27 cellular contexts compared by ENCODE assay signal in genomic region chr3:197171481-197172067, GRCh38.
DNase-seq lines count a peak whose midpoint lies in the region; ATAC-seq and TF ChIP-seq lines count a peak whose summit lies in the region.
"Had no signal": no experiment of that assay in that cellular context is flagged by ENCODE, and none has a peak within 500 bp of the region (broad histone marks: within the 10 kb centered on the region; RNA-seq: fewer than 3 reads in every experiment).

No MANE protein-coding gene starts in this region.

- no peaks in the 10 kb centered on the region for H3K27me3 Mint-ChIP-seq in chondrocyte (ENCODE audit: low read depth)
- no peaks in the 10 kb centered on the region for H3K27me3 Mint-ChIP-seq in osteocyte (ENCODE audit: unreplicated experiment)
- H3K27me3 Mint-ChIP-seq: effector memory CD8-positive, alpha-beta T cell; stimulated activated naive CD8-positive, alpha-beta T cell treated with anti-CD3 and anti-CD28 coated beads, Interleukin-15, amount 100 ng/mL, for 72 hours; T-cell had no signal

- H3K9ac ChIP-seq in GM23248, result no peak overlapping the region

- H3K4me1 Mint-ChIP-seq in chondrocyte (ENCODE audit: low read depth) (peaks cover 49% of the 10 kb centered on the region), osteocyte (ENCODE audit: unreplicated experiment) (peaks cover 33% of the 10 kb centered on the region)
- H3K4me1 Mint-ChIP-seq: stimulated activated naive CD8-positive, alpha-beta T cell treated with anti-CD3 and anti-CD28 coated beads, Interleukin-15, amount 100 ng/mL, for 72 hours had no signal

- H3K27ac Mint-ChIP-seq in chondrocyte (ENCODE audit: unreplicated experiment) (peak overlapping the region; percentile 87), osteocyte (ENCODE audit: unreplicated experiment) (peak overlapping the region; percentile 62)
- H3K27ac Mint-ChIP-seq: activated CD8-positive, alpha-beta T cell treated with anti-CD3 and anti-CD28 coated beads, Interleukin-2, amount 10 ng/mL, durations not matched to agents 7 days and 5 days; stimulated activated naive CD8-positive, alpha-beta T cell treated with anti-CD3 and anti-CD28 coated beads, Interleukin-15, amount 100 ng/mL, for 72 hours; T-cell had no signal

- H3K4me2 ChIP-seq in GM23248 (ENCODE audit: unreplicated experiment), result no peak overlapping the region

- H3K27me3 ChIP-seq in GM23248 (replicated peaks; ENCODE audit: insufficient read depth), result no peaks in the 10 kb centered on the region
- H3K27me3 ChIP-seq: brain microvascular endothelial cell, colonic mucosa, sigmoid colon, tibial artery had no signal

- DNase-seq in GM23248, result peak; percentile 49
- peak; percentile 96 for DNase-seq in SK-N-DZ (ENCODE audit: low spot score)
- no peak for DNase-seq in chondrocyte (ENCODE audit: low spot score)
- DNase-seq in osteocyte (ENCODE audit: extremely low spot score, unreplicated experiment), result no peak
- DNase-seq: activated CD4-positive, CD25-positive, alpha-beta regulatory T cell treated with anti-CD3 and anti-CD28 coated beads, Interleukin-2, amount 50 U/mL, for 72 hours; activated CD8-positive, alpha-beta T cell treated with anti-CD3 and anti-CD28 coated beads, Interleukin-2, amount 10 ng/mL, durations not matched to agents 7 days and 5 days; activated effector memory CD4-positive, alpha-beta T cell treated with Interleukin-2 at 50 U/mL for 16 hours; activated T-cell treated with anti-CD3 and anti-CD28 coated beads for 4 hours; brain microvascular endothelial cell; colonic mucosa; DMS 273 treated with DMSO at 0.1 percent for 48 hours; effector memory CD8-positive, alpha-beta T cell; NCI-H1105; NCI-H2029; NCI-H69; posterior cingulate gyrus; sigmoid colon; stimulated activated CD4-positive, alpha-beta T cell treated with anti-CD3 and anti-CD28 coated beads, Interleukin-15, amount 100 ng/mL, for 24 hours; stimulated activated naive CD8-positive, alpha-beta T cell treated with anti-CD3 and anti-CD28 coated beads, Interleukin-15, amount 100 ng/mL, for 72 hours; T-cell; tibial artery had no signal

- in situ Hi-C loops in GM23248 (cut with MboI), result no loop called here

- peaks cover 5% of the 10 kb centered on the region; the same call in 1 of the 2 replicates for H3F3A ChIP-seq in GM23248 (ENCODE audit: insufficient read depth)

- no peak overlapping the region for H2AFZ ChIP-seq in GM23248

- no peaks in the 10 kb centered on the region for H4K20me1 ChIP-seq in GM23248 (ENCODE audit: insufficient read depth)

- peaks cover 5% of the 10 kb centered on the region for H3K36me3 Mint-ChIP-seq in chondrocyte (ENCODE audit: low read depth)
- H3K36me3 Mint-ChIP-seq in osteocyte (ENCODE audit: unreplicated experiment), result peaks cover 4% of the 10 kb centered on the region

- WGBS in GM23248 (ENCODE audit: low coverage in 1 of 2, low lambda C conversion rate in 2 of 2, missing lambda C conversion rate in 2 of 2), 2 experiments, result 78 to 93% methylated on average over 1 of the region's 1 CpG

- no peaks in the 10 kb centered on the region for H3K9me2 ChIP-seq in GM23248 (ENCODE audit: insufficient read depth)

- H3K27ac ChIP-seq in GM23248, result no peak overlapping the region
- H3K27ac ChIP-seq: brain microvascular endothelial cell, colonic mucosa, sigmoid colon, tibial artery had no signal

- H3K9me3 Mint-ChIP-seq in chondrocyte (ENCODE audit: low read depth), result no peaks in the 10 kb centered on the region
- H3K9me3 Mint-ChIP-seq in osteocyte (ENCODE audit: unreplicated experiment), result no peaks in the 10 kb centered on the region
- H3K9me3 Mint-ChIP-seq: effector memory CD8-positive, alpha-beta T cell; neural crest cell; stimulated activated naive CD8-positive, alpha-beta T cell treated with anti-CD3 and anti-CD28 coated beads, Interleukin-15, amount 100 ng/mL, for 72 hours; T-cell had no signal

- no peaks in the 10 kb centered on the region for H3K36me3 ChIP-seq in GM23248 (ENCODE audit: low read depth)
- H3K36me3 ChIP-seq: colonic mucosa, sigmoid colon, tibial artery had no signal

- H3K9me3 ChIP-seq in GM23248 (ENCODE audit: low read depth), result no peaks in the 10 kb centered on the region
- H3K9me3 ChIP-seq: colonic mucosa, sigmoid colon, tibial artery had no signal

- ATAC-seq in HG03439 (IDR thresholded peaks at IDR 0.05; ENCODE audit: unreplicated experiment), result no peak
- ATAC-seq in HG03097 (IDR thresholded peaks at IDR 0.05; ENCODE audit: low FRiP score, unreplicated experiment), result no peak
- ATAC-seq in GM18867 (IDR thresholded peaks at IDR 0.05; ENCODE audit: unreplicated experiment), result no peak
- no peak for ATAC-seq in HG03520 (IDR thresholded peaks at IDR 0.05; ENCODE audit: unreplicated experiment)
- ATAC-seq: activated CD8-positive, alpha-beta T cell treated with anti-CD3 and anti-CD28 coated beads, Interleukin-2, amount 10 ng/mL, durations not matched to agents 7 days and 5 days; effector memory CD8-positive, alpha-beta T cell; esophagus mucosa; stimulated activated naive CD8-positive, alpha-beta T cell treated with anti-CD3 and anti-CD28 coated beads, Interleukin-15, amount 100 ng/mL, for 72 hours; T-cell had no signal

- H3K79me2 ChIP-seq in GM23248 (ENCODE audit: insufficient read depth), result peaks cover 60% of the 10 kb centered on the region

- H3K4me3 ChIP-seq in GM23248, result no peak overlapping the region
- H3K4me3 ChIP-seq: colonic mucosa, sigmoid colon, tibial artery had no signal

- H3K4me1 ChIP-seq in GM23248 (ENCODE audit: insufficient read depth), result peaks cover 9% of the 10 kb centered on the region
- H3K4me1 ChIP-seq: colonic mucosa, tibial artery had no signal

- TF ChIP-seq CTCF in chondrocyte (IDR thresholded peaks at IDR 0.05) (no peak), osteocyte (IDR thresholded peaks at IDR 0.05) (no peak)

- no peak overlapping the region for H3K4me3 Mint-ChIP-seq in chondrocyte (ENCODE audit: unreplicated experiment)
- H3K4me3 Mint-ChIP-seq in osteocyte (ENCODE audit: unreplicated experiment), result no peak overlapping the region
- H3K4me3 Mint-ChIP-seq: activated CD8-positive, alpha-beta T cell treated with anti-CD3 and anti-CD28 coated beads, Interleukin-2, amount 10 ng/mL, durations not matched to agents 7 days and 5 days; effector memory CD8-positive, alpha-beta T cell; neural crest cell; stimulated activated naive CD8-positive, alpha-beta T cell treated with anti-CD3 and anti-CD28 coated beads, Interleukin-15, amount 100 ng/mL, for 72 hours; T-cell had no signal

Comparison
In these comparisons a context has a peak if more than half of its experiments do, and no peak if none do; other contexts are left out.
1. DNase-seq: peak in GM23248 (single experiment) and SK-N-DZ (single experiment); none in chondrocyte (single experiment) and osteocyte (single experiment).